In genomic region chr9:82382887-82383616, GRCh38 we compare ENCODE assay signal across 20 cellular contexts.
A peak's percentile ranks its signal among the peaks of the same experiment; 100 is the strongest.
DNase-seq lines count a peak whose midpoint lies in the region; ATAC-seq, FAIRE-seq and TF ChIP-seq lines count a peak whose summit lies in the region.
"Had no signal": no experiment of that assay in that cellular context is flagged by ENCODE, and none has a peak within 500 bp of the region (broad histone marks: within the 10 kb centered on the region; RNA-seq: fewer than 3 reads in every experiment).

No MANE protein-coding gene starts in this region.

- TF ChIP-seq CTCF in endothelial cell of umbilical vein (IDR thresholded peaks at IDR 0.05; ENCODE audit: extremely low read depth in 1 of 2, insufficient read depth in 1 of 2, low read depth in 1 of 2, low read length in 2 of 2) (no peak), esophagus squamous epithelium (IDR thresholded peaks at IDR 0.05) (no peak)

- POLR2A ChIA-PET in endothelial cell of umbilical vein (lab: Charles Lee) = no interaction called here

- H3K4me3 ChIP-seq in SJSA1 (no peak overlapping the region), endothelial cell of umbilical vein (replicated peaks in 1 of 3; ENCODE audit: insufficient read depth in 1 of 3, low read depth in 1 of 3, low read length in 3 of 3) (no peak overlapping the region), mesodermal cell (ENCODE audit: extremely low read depth, insufficient read depth, low read length, poor library complexity, severe bottlenecking) (no peak overlapping the region), esophagus squamous epithelium (no peak overlapping the region)
- H3K4me3 ChIP-seq: MG63, PC-9 had no signal

- peak; percentile 90 for ATAC-seq in GM18868 (IDR thresholded peaks at IDR 0.05; ENCODE audit: unreplicated experiment)
- ATAC-seq in GM19463 (IDR thresholded peaks at IDR 0.05; ENCODE audit: unreplicated experiment) = no peak
- ATAC-seq: SK-N-SH treated with all-trans-retinoic acid at 6 μM for 48 hours had no signal

- intact Hi-C loops in endothelial cell of umbilical vein (cut with micrococcal nuclease) = no loop called here
- intact Hi-C loops in esophagus squamous epithelium (cut with DNase I) = no loop called here

- H3K9me1 ChIP-seq in endothelial cell of umbilical vein (replicated peaks; ENCODE audit: control insufficient read depth, extremely low read depth, insufficient read depth, low read length) = no peaks in the 10 kb centered on the region

- H3K27ac ChIP-seq in SJSA1 (0 out of 2 replicates have a peak overlapping the region, but pooled peaks have one; percentile 16), endothelial cell of umbilical vein (ENCODE audit: insufficient read depth, low read depth, low read length) (no peak overlapping the region), mesodermal cell (ENCODE audit: low read depth, low read length, severe bottlenecking) (peak overlapping the region; percentile 54), esophagus squamous epithelium (no peak overlapping the region)
- H3K27ac ChIP-seq: HL-60, PC-9 had no signal

- H3K9me3 ChIP-seq in SJSA1 (replicated peaks) (no peaks in the 10 kb centered on the region), endothelial cell of umbilical vein (replicated peaks; ENCODE audit: control insufficient read depth, insufficient read depth, low read length) (no peaks in the 10 kb centered on the region), mesodermal cell (ENCODE audit: control insufficient read depth, low read length) (no peaks in the 10 kb centered on the region), esophagus squamous epithelium (no peaks in the 10 kb centered on the region)
- H3K9me3 ChIP-seq: MG63 had no signal

- no peaks in the 10 kb centered on the region for H3K79me2 ChIP-seq in endothelial cell of umbilical vein (ENCODE audit: control insufficient read depth, insufficient read depth, low read length)

- FAIRE-seq in endothelial cell of umbilical vein (lab: Jason Lieb, UNC) = peak; percentile 38
- FAIRE-seq: G401.6 had no signal

- CTCF ChIA-PET in endothelial cell of umbilical vein (lab: Charles Lee) = no interaction called here

- dilution Hi-C loops in endothelial cell of umbilical vein (cut with MboI; ENCODE audit: extremely low pct_ligation_motif_present, low sequenced_read_pairs) = no loop called here

- TF ChIP-seq POLR2A in endothelial cell of umbilical vein (IDR thresholded peaks at IDR 0.05; ENCODE audit: low read depth, low read length) = no peak
- no peak for TF ChIP-seq POLR2A in esophagus squamous epithelium (IDR thresholded peaks at IDR 0.05)

- no peak overlapping the region for H3K9ac ChIP-seq in endothelial cell of umbilical vein (replicated peaks; ENCODE audit: extremely low read depth, insufficient read depth, low read length)

- H3K27me3 ChIP-seq in SJSA1 (replicated peaks) (no peaks in the 10 kb centered on the region), endothelial cell of umbilical vein (ENCODE audit: control insufficient read depth in 2 of 2, insufficient read depth in 2 of 2, low read length in 2 of 2) (no peaks in the 10 kb centered on the region), esophagus squamous epithelium (no peaks in the 10 kb centered on the region)
- H3K27me3 ChIP-seq: MG63 had no signal

- 0 to 83% methylated on average over 1 of the region's 6 CpGs for WGBS in mesodermal cell (ENCODE audit: insufficient coverage in 2 of 2), 2 experiments
- 87 to 91% methylated on average over 6 of the region's 6 CpGs for WGBS in esophagus squamous epithelium, 2 donors

- no peaks in the 10 kb centered on the region for H3K36me3 ChIP-seq in SJSA1
- H3K36me3 ChIP-seq in endothelial cell of umbilical vein (ENCODE audit: control insufficient read depth in 2 of 2, extremely low read depth in 1 of 2, insufficient read depth in 2 of 2, low read length in 2 of 2) = no peaks in the 10 kb centered on the region
- no peaks in the 10 kb centered on the region for H3K36me3 ChIP-seq in mesodermal cell (ENCODE audit: control insufficient read depth, insufficient read depth, low read length)
- H3K36me3 ChIP-seq in esophagus squamous epithelium = no peaks in the 10 kb centered on the region
- H3K36me3 ChIP-seq: MG63 had no signal

- H2AFZ ChIP-seq in endothelial cell of umbilical vein (ENCODE audit: low read depth, low read length) = no peak overlapping the region
- H2AFZ ChIP-seq: PC-9 had no signal

- BruUV-seq in endothelial cell of umbilical vein (replicated peaks; lab: Mats Ljungman, UMichigan) = no TSS peak

- H4K20me1 ChIP-seq in endothelial cell of umbilical vein (replicated peaks; ENCODE audit: control insufficient read depth, extremely low read depth, insufficient read depth, low read length) = no peaks in the 10 kb centered on the region

- H3K4me1 ChIP-seq in SJSA1 (replicated peaks) (peaks cover 4% of the 10 kb centered on the region; the same call in 1 of the 2 replicates), endothelial cell of umbilical vein (ENCODE audit: control insufficient read depth, extremely low read depth, insufficient read depth, low read length) (no peaks in the 10 kb centered on the region), mesodermal cell (ENCODE audit: control insufficient read depth, insufficient read depth, low read length, poor library complexity, severe bottlenecking) (peaks cover 5% of the 10 kb centered on the region), esophagus squamous epithelium (no peaks in the 10 kb centered on the region)

- DNase-seq in SJSA1 (ENCODE audit: low read depth in 1 of 2, low spot score in 2 of 2) (peak in 1 of 2 experiments; percentile 1), endothelial cell of umbilical vein (ENCODE audit: low read depth, low spot score) (no peak), esophagus squamous epithelium (lab: John Stamatoyannopoulos, UW) (no peak), HuH-7 (ENCODE audit: low spot score) (no peak), NCI-H748 (lab: John Stamatoyannopoulos, UW; ENCODE audit: unreplicated experiment) (no peak)
- DNase-seq: ACHN; CD4-positive, alpha-beta memory T cell; DMS79; MG63; NCI-H1092 treated with DMSO at 0.1 percent for 48 hours; NCI-H1694; NCI-H446; NCI-H748 treated with DMSO at 0.1 percent for 48 hours; PC-9 had no signal

- no peak overlapping the region for H3K4me2 ChIP-seq in endothelial cell of umbilical vein (ENCODE audit: insufficient read depth, low read length)
- H3K4me2 ChIP-seq: PC-9 had no signal

TF ChIP-seq in endothelial cell of umbilical vein, 7 proteins besides CTCF, POLR2A, EP300 and RAD21:
- no peak for TF ChIP-seq FOS (IDR thresholded peaks at IDR 0.05; ENCODE audit: borderline replicate concordance, insufficient read depth, low read length)
- no peak for TF ChIP-seq EZH2 (IDR thresholded peaks at IDR 0.05; ENCODE audit: borderline replicate concordance, low read depth, low read length, severe bottlenecking)
- no peak for TF ChIP-seq GATA2 (IDR thresholded peaks at IDR 0.05; ENCODE audit: insufficient read depth, insufficient read length, low read depth, low read length)
- TF ChIP-seq MAX (IDR thresholded peaks at IDR 0.05; ENCODE audit: insufficient read depth, insufficient read length) = no peak
- TF ChIP-seq POLR2AphosphoS5 (IDR thresholded peaks at IDR 0.05; ENCODE audit: insufficient read depth, low read depth, low read length) = no peak
- TF ChIP-seq JUN (IDR thresholded peaks at IDR 0.05; ENCODE audit: borderline replicate concordance, insufficient read depth, insufficient read length, low read depth) = no peak
- TF ChIP-seq MYC (IDR thresholded peaks at IDR 0.05; ENCODE audit: low read depth, low read length) = no peak

Comparison
In these comparisons a context has a peak if more than half of its experiments do, and no peak if none do; other contexts are left out.
1. H3K27ac ChIP-seq: peak in SJSA1 (single experiment) and mesodermal cell (single experiment); none in endothelial cell of umbilical vein (single experiment) and esophagus squamous epithelium (0 of 4).